20 cellular contexts compared by ENCODE assay signal in the genomic region with DNA sequence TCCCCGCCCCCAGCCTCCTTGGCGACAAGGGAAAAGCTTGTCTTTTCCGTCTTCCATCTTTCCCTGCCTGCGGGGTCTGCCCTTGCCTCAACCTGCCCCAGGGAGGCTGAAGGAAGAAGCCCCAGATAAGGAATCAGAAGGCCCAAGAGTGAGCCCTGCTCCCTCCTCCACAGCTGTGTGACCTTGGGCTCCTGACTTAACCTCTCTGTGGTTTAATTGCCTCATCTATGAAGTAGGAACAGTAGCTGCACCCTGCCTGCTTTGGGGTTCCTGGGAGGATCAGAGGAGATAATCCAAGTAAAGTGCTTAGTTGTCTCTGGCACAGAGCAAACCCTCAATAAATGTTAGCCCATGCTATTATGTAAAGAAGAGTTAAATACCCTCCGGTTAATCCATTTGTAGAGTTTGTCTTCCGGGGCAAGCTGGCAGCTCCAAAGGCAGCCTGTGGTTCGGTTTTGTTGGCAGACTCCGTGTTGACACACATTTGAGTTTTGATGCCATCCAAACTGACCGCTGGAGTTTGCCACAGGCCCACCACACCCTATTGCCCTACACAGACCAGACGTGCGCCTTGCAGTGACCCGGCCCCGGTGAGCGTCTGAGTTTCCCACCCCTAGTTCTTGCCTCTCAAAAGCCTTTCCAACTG. TPM values are rescaled to one million over a fixed set of nuclear protein-coding genes. Genes with fewer than 3 reads are reported as not detected.
"Had no signal": no experiment of that assay in that cellular context is flagged by ENCODE, and none has a peak within 500 bp of the region (broad histone marks: within the 10 kb centered on the region; RNA-seq: fewer than 3 reads in every experiment).

No MANE protein-coding gene starts in this region.

- DNase-seq: activated CD4-positive, alpha-beta T cell treated with anti-CD3 and anti-CD28 coated beads for 48 hours; activated CD8-positive, alpha-beta memory T cell treated with anti-CD3 and anti-CD28 coated beads for 24 hours; activated naive CD4-positive, alpha-beta T cell treated with anti-CD3 and anti-CD28 coated beads, Interleukin-2, amount 10 ng/mL, durations not matched to agents 7 days and 5 days; cerebellar nuclear complex; dorsolateral prefrontal cortex; foreskin melanocyte; lower lobe of right lung; naive thymus-derived CD4-positive, alpha-beta T cell; occipital lobe; stimulated activated CD4-positive, alpha-beta T cell treated with anti-CD3 and anti-CD28 coated beads, Interleukin-2, amount 100 ng/mL, for 24 hours; stimulated activated naive B cell treated with anti-CD40 and anti-IgM and Interleukin-4, amounts not matched to agents 10 μg/mL and 1 μg/mL and 100 μg/mL, for 72 hours; T-cell; T1000; transverse colon had no signal

- H3K27ac ChIP-seq: body of pancreas, esophagus muscularis mucosa, lower lobe of right lung, transverse colon had no signal

- ATAC-seq: lower lobe of right lung; naive thymus-derived CD4-positive, alpha-beta T cell; stimulated activated naive B cell treated with anti-CD40 and anti-IgM and Interleukin-4, amounts not matched to agents 10 μg/mL and 1 μg/mL and 100 μg/mL, for 72 hours; T-cell; WTC11 had no signal

- H3K9me3 ChIP-seq: body of pancreas, esophagus muscularis mucosa, lower lobe of right lung, transverse colon had no signal

- H3K36me3 ChIP-seq: esophagus muscularis mucosa, lower lobe of right lung, transverse colon had no signal

- H3K4me1 ChIP-seq: body of pancreas, esophagus muscularis mucosa, lower lobe of right lung had no signal

- H3K27ac Mint-ChIP-seq: activated naive CD4-positive, alpha-beta T cell treated with anti-CD3 and anti-CD28 coated beads, Interleukin-2, amount 10 ng/mL, durations not matched to agents 7 days and 5 days; activated T-helper 2 cell treated with anti-CD3 and anti-CD28 coated beads, Interferon-gamma antibody, Interleukin-2, Interleukin-4, amounts not matched to agents 10 μg/mL and 5 μg/mL and 100 μg/mL, durations not matched to agents 14 hours and 24 hours and 36 hours; naive thymus-derived CD4-positive, alpha-beta T cell; progenitor cell of endocrine pancreas; stimulated activated naive B cell treated with anti-CD40 and anti-IgM and Interleukin-4, amounts not matched to agents 10 μg/mL and 1 μg/mL and 100 μg/mL, for 72 hours; T-cell; WTC11 had no signal

- H3K4me3 ChIP-seq: body of pancreas, dorsolateral prefrontal cortex, esophagus muscularis mucosa, lower lobe of right lung, transverse colon had no signal

- H3K27me3 ChIP-seq: body of pancreas had no signal

- H3K9me3 Mint-ChIP-seq: activated naive CD4-positive, alpha-beta T cell treated with anti-CD3 and anti-CD28 coated beads, Interleukin-2, amount 10 ng/mL, durations not matched to agents 7 days and 5 days; activated T-helper 2 cell treated with anti-CD3 and anti-CD28 coated beads, Interferon-gamma antibody, Interleukin-2, Interleukin-4, amounts not matched to agents 10 μg/mL and 5 μg/mL and 100 μg/mL, durations not matched to agents 14 hours and 24 hours and 36 hours; naive thymus-derived CD4-positive, alpha-beta T cell; stimulated activated naive B cell treated with anti-CD40 and anti-IgM and Interleukin-4, amounts not matched to agents 10 μg/mL and 1 μg/mL and 100 μg/mL, for 72 hours; T-cell; WTC11 had no signal

- H3K4me3 Mint-ChIP-seq: activated naive CD4-positive, alpha-beta T cell treated with anti-CD3 and anti-CD28 coated beads, Interleukin-2, amount 10 ng/mL, durations not matched to agents 7 days and 5 days; naive thymus-derived CD4-positive, alpha-beta T cell; stimulated activated naive B cell treated with anti-CD40 and anti-IgM and Interleukin-4, amounts not matched to agents 10 μg/mL and 1 μg/mL and 100 μg/mL, for 72 hours; T-cell; WTC11 had no signal

- H3K36me3 Mint-ChIP-seq: activated naive CD4-positive, alpha-beta T cell treated with anti-CD3 and anti-CD28 coated beads, Interleukin-2, amount 10 ng/mL, durations not matched to agents 7 days and 5 days; naive thymus-derived CD4-positive, alpha-beta T cell; stimulated activated naive B cell treated with anti-CD40 and anti-IgM and Interleukin-4, amounts not matched to agents 10 μg/mL and 1 μg/mL and 100 μg/mL, for 72 hours; T-cell; WTC11 had no signal

- H3K4me1 Mint-ChIP-seq: activated naive CD4-positive, alpha-beta T cell treated with anti-CD3 and anti-CD28 coated beads, Interleukin-2, amount 10 ng/mL, durations not matched to agents 7 days and 5 days; naive thymus-derived CD4-positive, alpha-beta T cell; T-cell had no signal

RNA-seq across cellular contexts. Expression of gene ELFN2, which starts 25.3 kb away (rescaled TPM):
- total RNA-seq: subcutaneous adipose tissue had no signal
- polyA plus RNA-seq: naive thymus-derived CD4-positive, alpha-beta T cell had no signal
